7 cellular contexts compared by ENCODE assay signal in genomic region chr9:68338000-68338399, GRCh38. TPM values are rescaled to one million over a fixed set of nuclear protein-coding genes. Genes with fewer than 3 reads are reported as not detected.
"Had no signal": no experiment of that assay in that cellular context is flagged by ENCODE, and none has a peak within 500 bp of the region (broad histone marks: within the 10 kb centered on the region; RNA-seq: fewer than 3 reads in every experiment).

No MANE protein-coding gene starts in this region.

RNA-seq across cellular contexts. Expression of gene PGM5, which starts 18.4 kb away (rescaled TPM):
- total RNA-seq: GM23338, H1, H9 had no signal
- polyA plus RNA-seq: GM23338, H1 had no signal

RNA-seq across cellular contexts. Expression of gene FOXD4L3, which starts 35.3 kb away (rescaled TPM):
- total RNA-seq: GM23248, GM23338, H1, H4, H7, H9, HFFc6 had no signal
- polyA plus RNA-seq: GM23248, GM23338, H1 had no signal
